Comparison of ENCODE assay signal across 34 cellular contexts in genomic region chrX:70084592-70084991, GRCh38. TPM values are rescaled to one million over a fixed set of nuclear protein-coding genes. Genes with fewer than 3 reads are reported as not detected.
"Had no signal": no experiment of that assay in that cellular context is flagged by ENCODE, and none has a peak within 500 bp of the region (broad histone marks: within the 10 kb centered on the region; RNA-seq: fewer than 3 reads in every experiment).

No MANE protein-coding gene starts in this region.

- H3K4me1 ChIP-seq: adrenal gland, body of pancreas had no signal

- H3K9me3 ChIP-seq: adrenal gland, body of pancreas, esophagus muscularis mucosa, gastrocnemius medialis, heart left ventricle had no signal

- H3K4me3 ChIP-seq: adrenal gland, body of pancreas, esophagus muscularis mucosa, gastrocnemius medialis, heart left ventricle had no signal

- DNase-seq: activated CD4-positive, alpha-beta memory T cell treated with anti-CD3 and anti-CD28 coated beads for 36 hours; activated CD4-positive, alpha-beta T cell treated with anti-CD3 and anti-CD28 coated beads for 36 hours; activated CD4-positive, alpha-beta T cell treated with anti-CD3 and anti-CD28 coated beads, Interleukin-2, amount 10 ng/mL, durations not matched to agents 24 days and 14 days; activated CD4-positive, CD25-positive, alpha-beta regulatory T cell; activated CD4-positive, CD25-positive, alpha-beta regulatory T cell treated with anti-CD3 and anti-CD28 coated beads, Interleukin-2, amount 50 U/mL, for 72 hours; activated CD8-positive, alpha-beta memory T cell treated with anti-CD3 and anti-CD28 coated beads, Interleukin-2, amount 10 ng/mL, durations not matched to agents 7 days and 5 days; activated CD8-positive, alpha-beta memory T cell treated with anti-CD3 and anti-CD28 coated beads, Interleukin-2, amount 50 U/mL, for 4 hours; activated CD8-positive, alpha-beta T cell treated with anti-CD3 and anti-CD28 coated beads, Interleukin-2, amount 10 ng/mL, durations not matched to agents 7 days and 5 days; activated effector memory CD4-positive, alpha-beta T cell treated with anti-CD3 and anti-CD28 coated beads, Interleukin-2, amount 50 U/mL, for 16 hours; activated naive CD4-positive, alpha-beta T cell treated with anti-CD3 and anti-CD28 coated beads for 36 hours; activated naive CD8-positive, alpha-beta T cell treated with anti-CD3 and anti-CD28 coated beads for 36 hours; activated naive CD8-positive, alpha-beta T cell treated with anti-CD3 and anti-CD28 coated beads, Interleukin-2, amount 50 U/mL, for 24 hours; activated T-cell treated with anti-CD3 and anti-CD28 coated beads, Interleukin-2, amount 50 U/mL, for 1 hour; activated T-cell treated with anti-CD3 and anti-CD28 coated beads, Interleukin-2, amount 50 U/mL, for 48 hours; adrenal gland; amygdala; aorta; body of pancreas; caudate nucleus; cortex of kidney; dermis blood vessel endothelial cell; effector CD4-positive, alpha-beta T cell; effector memory CD8-positive, alpha-beta T cell; gastrocnemius medialis; glutamatergic neuron; heart left ventricle; T-helper 2 cell had no signal

- H3K27me3 ChIP-seq: body of pancreas, esophagus muscularis mucosa, gastrocnemius medialis had no signal

- ATAC-seq: activated CD4-positive, alpha-beta T cell treated with anti-CD3 and anti-CD28 coated beads for 36 hours; activated CD8-positive, alpha-beta memory T cell treated with anti-CD3 and anti-CD28 coated beads, Interleukin-2, amount 10 ng/mL, durations not matched to agents 7 days and 5 days; activated CD8-positive, alpha-beta T cell treated with anti-CD3 and anti-CD28 coated beads, Interleukin-2, amount 10 ng/mL, durations not matched to agents 7 days and 5 days; activated naive CD8-positive, alpha-beta T cell treated with anti-CD3 and anti-CD28 coated beads, Interleukin-2, amount 50 U/mL, for 24 hours; body of pancreas; effector memory CD8-positive, alpha-beta T cell; gastrocnemius medialis had no signal

- H3K36me3 ChIP-seq: adrenal gland, esophagus muscularis mucosa, gastrocnemius medialis, heart left ventricle had no signal

- H3K27ac ChIP-seq: adrenal gland, body of pancreas, esophagus muscularis mucosa, gastrocnemius medialis, heart left ventricle had no signal

RNA-seq across cellular contexts. Expression of gene OTUD6A, which starts 22.3 kb away (rescaled TPM):
- total RNA-seq: activated CD4-positive, alpha-beta memory T cell treated with anti-CD3 and anti-CD28 coated beads for 36 hours; activated CD4-positive, alpha-beta T cell treated with anti-CD3 and anti-CD28 coated beads for 36 hours; activated CD4-positive, alpha-beta T cell treated with anti-CD3 and anti-CD28 coated beads, Interleukin-2, amount 10 ng/mL, durations not matched to agents 24 days and 14 days; activated CD8-positive, alpha-beta memory T cell treated with anti-CD3 and anti-CD28 coated beads for 36 hours; activated CD8-positive, alpha-beta memory T cell treated with anti-CD3 and anti-CD28 coated beads, Interleukin-2, amount 10 ng/mL, durations not matched to agents 7 days and 5 days; activated CD8-positive, alpha-beta T cell treated with anti-CD3 and anti-CD28 coated beads, Interleukin-2, amount 10 ng/mL, durations not matched to agents 7 days and 5 days; activated naive CD4-positive, alpha-beta T cell treated with anti-CD3 and anti-CD28 coated beads for 36 hours; activated naive CD8-positive, alpha-beta T cell treated with anti-CD3 and anti-CD28 coated beads for 36 hours; activated T-helper 1 cell treated with anti-CD3 and anti-CD28 coated beads, Interleukin-12 subunit alpha, Interleukin-12 subunit beta, Interleukin-2, Interleukin-4 antibody, amounts not matched to agents 30 ng/mL and 10 ng/mL and 1 ng/mL, durations not matched to agents 14 hours and 24 hours and 36 hours; activated T-helper 2 cell treated with anti-CD3 and anti-CD28 coated beads, Interferon-gamma antibody, Interleukin-2, Interleukin-4, amounts not matched to agents 10 μg/mL and 5 μg/mL and 100 μg/mL, durations not matched to agents 14 hours and 24 hours and 36 hours; adrenal gland; aorta; body of pancreas; bronchial epithelial cell; chondrocyte; dermis blood vessel endothelial cell; esophagus muscularis mucosa; gastrocnemius medialis; heart left ventricle; T-helper 1 cell treated with Interleukin-12 subunit alpha and Interleukin-12 subunit beta and Interleukin-4 antibody, amounts not matched to agents 30 ng/mL and 1 ng/mL, for 36 hours had no signal

RNA-seq across cellular contexts. Expression of gene AWAT2, which starts 34.9 kb away (rescaled TPM):
- total RNA-seq: activated CD4-positive, alpha-beta memory T cell treated with anti-CD3 and anti-CD28 coated beads for 36 hours; activated CD4-positive, alpha-beta T cell treated with anti-CD3 and anti-CD28 coated beads for 36 hours; activated CD4-positive, alpha-beta T cell treated with anti-CD3 and anti-CD28 coated beads, Interleukin-2, amount 10 ng/mL, durations not matched to agents 24 days and 14 days; activated CD8-positive, alpha-beta memory T cell treated with anti-CD3 and anti-CD28 coated beads for 36 hours; activated CD8-positive, alpha-beta memory T cell treated with anti-CD3 and anti-CD28 coated beads, Interleukin-2, amount 10 ng/mL, durations not matched to agents 7 days and 5 days; activated CD8-positive, alpha-beta T cell treated with anti-CD3 and anti-CD28 coated beads, Interleukin-2, amount 10 ng/mL, durations not matched to agents 7 days and 5 days; activated naive CD4-positive, alpha-beta T cell treated with anti-CD3 and anti-CD28 coated beads for 36 hours; activated naive CD8-positive, alpha-beta T cell treated with anti-CD3 and anti-CD28 coated beads for 36 hours; activated T-helper 1 cell treated with anti-CD3 and anti-CD28 coated beads, Interleukin-12 subunit alpha, Interleukin-12 subunit beta, Interleukin-2, Interleukin-4 antibody, amounts not matched to agents 30 ng/mL and 10 ng/mL and 1 ng/mL, durations not matched to agents 14 hours and 24 hours and 36 hours; activated T-helper 2 cell treated with anti-CD3 and anti-CD28 coated beads, Interferon-gamma antibody, Interleukin-2, Interleukin-4, amounts not matched to agents 10 μg/mL and 5 μg/mL and 100 μg/mL, durations not matched to agents 14 hours and 24 hours and 36 hours; adrenal gland; aorta; body of pancreas; bronchial epithelial cell; chondrocyte; esophagus muscularis mucosa; gastrocnemius medialis; heart left ventricle; T-helper 1 cell treated with Interleukin-12 subunit alpha and Interleukin-12 subunit beta and Interleukin-4 antibody, amounts not matched to agents 30 ng/mL and 1 ng/mL, for 36 hours had no signal
